Comparison of ENCODE assay signal across 15 cellular contexts in the genomic region with DNA sequence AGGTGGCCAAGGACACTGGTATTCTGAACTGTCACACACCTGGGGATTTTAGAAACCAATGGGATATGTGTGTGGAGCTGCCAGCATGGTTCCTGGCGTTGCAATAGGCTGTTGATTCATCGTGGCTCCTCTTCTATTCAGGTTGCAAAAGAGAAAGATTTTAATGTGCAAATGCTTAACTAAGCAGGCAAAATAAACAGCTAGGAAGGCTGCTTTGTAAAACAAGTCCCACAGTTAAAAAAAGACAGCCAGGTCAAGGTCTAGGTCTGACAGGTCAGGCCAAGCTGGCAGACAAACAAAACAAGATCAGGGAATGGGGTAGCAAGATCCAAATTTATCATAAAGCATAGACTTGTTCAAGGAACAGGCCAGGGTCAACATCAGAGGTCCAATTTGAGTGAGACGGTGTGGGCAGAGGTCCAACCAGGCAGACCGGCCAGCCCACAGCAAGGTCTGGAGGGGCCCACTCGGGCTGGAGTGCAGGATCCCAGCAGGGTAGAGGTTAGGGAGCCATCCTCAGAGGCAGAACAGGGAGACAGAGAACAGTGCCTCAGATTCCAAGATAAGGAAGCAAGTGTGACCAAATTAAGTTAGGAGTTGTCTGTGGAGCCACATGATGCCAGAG. TPM values are rescaled to one million over a fixed set of nuclear protein-coding genes. Genes with fewer than 3 reads are reported as not detected.
DNase-seq lines count a peak whose midpoint lies in the region; ATAC-seq and TF ChIP-seq lines count a peak whose summit lies in the region.
"Had no signal": no experiment of that assay in that cellular context is flagged by ENCODE, and none has a peak within 500 bp of the region (broad histone marks: within the 10 kb centered on the region; RNA-seq: fewer than 3 reads in every experiment).

No MANE protein-coding gene starts in this region.

- dilution Hi-C loops in IMR-90 (cut with HindIII; ENCODE audit: low sequenced_read_pairs, unreplicated experiment) = no loop called here

- DNase-seq in IMR-90 = no peak
- DNase-seq in islet precursor cell = peak; percentile 14
- peak; percentile 34 to 73 (median 62) for DNase-seq in right lobe of liver
- no peak for DNase-seq in spleen
- no peak for DNase-seq in activated T-cell treated with anti-CD3 and anti-CD28 coated beads, Interleukin-2, amount 50 U/mL, for 72 hours
- no peak for DNase-seq in neuronal stem cell (ENCODE audit: low spot score)
- DNase-seq: AML-193; CD4-positive, CD25-positive, alpha-beta regulatory T cell; DMS53; H7 had no signal

- in situ Hi-C loops in IMR-90 (cut with MboI; ENCODE audit: low sequenced_read_pairs) = no loop called here

- H3K4ac ChIP-seq in IMR-90 (ENCODE audit: low read depth, low read length) (no peak overlapping the region), neuronal stem cell (ENCODE audit: low read length) (no peak overlapping the region)

- H3K79me1 ChIP-seq in IMR-90 (ENCODE audit: low read depth in 1 of 2, low read length in 2 of 2) = no peaks in the 10 kb centered on the region
- no peaks in the 10 kb centered on the region for H3K79me1 ChIP-seq in neuronal stem cell (ENCODE audit: low read depth, low read length)

- H3K18ac ChIP-seq in IMR-90 (ENCODE audit: low read depth, low read length) = 0 out of 2 replicates have a peak overlapping the region, but pooled peaks have one; percentile 26
- no peak overlapping the region for H3K18ac ChIP-seq in neuronal stem cell (ENCODE audit: low read length)

- H2BK12ac ChIP-seq in neuronal stem cell (ENCODE audit: low read length) = no peak overlapping the region

- H2AK5ac ChIP-seq in IMR-90 (ENCODE audit: low read depth, low read length) (peak overlapping the region; percentile 3; the same call in 1 of the 2 replicates), neuronal stem cell (ENCODE audit: low read depth, low read length) (no peak overlapping the region)

- intact Hi-C loops in IMR-90 (cut with micrococcal nuclease) = no loop called here
- intact Hi-C loops in right lobe of liver (cut with DNase I) = no loop called here
- intact Hi-C loops in spleen (cut with DNase I; ENCODE audit: low total_unique reads) = no loop called here

- H4K8ac ChIP-seq in IMR-90 (ENCODE audit: low read depth in 2 of 2, low read length in 2 of 2) (no peak overlapping the region), neuronal stem cell (ENCODE audit: low read depth, low read length) (no peak overlapping the region)

- H3K4me1 ChIP-seq in IMR-90 (ENCODE audit: control insufficient read depth, insufficient read depth, low read length) = peaks cover 13% of the 10 kb centered on the region
- peaks cover 0 to 59% (median 24%) of the 10 kb centered on the region in 4 donors for H3K4me1 ChIP-seq in right lobe of liver
- H3K4me1 ChIP-seq in spleen = no peaks in the 10 kb centered on the region
- H3K4me1 ChIP-seq in neuronal stem cell (ENCODE audit: control insufficient read depth in 2 of 2, insufficient read depth in 1 of 2, low read depth in 1 of 2, low read length in 2 of 2) = peaks cover 0 to 2% of the 10 kb centered on the region in 2 donors
- H3K4me1 ChIP-seq: BLaER1 had no signal

- CTCF ChIA-PET in IMR-90 (lab: Yijun Ruan, JAX) = no interaction called here

- H3K4me3 ChIP-seq in IMR-90 (ENCODE audit: insufficient read depth, low read depth, low read length) (no peak overlapping the region), right lobe of liver (no peak overlapping the region), spleen (no peak overlapping the region), neuronal stem cell (ENCODE audit: low read length in 2 of 2) (no peak overlapping the region)
- H3K4me3 ChIP-seq: BLaER1, GM23338 had no signal

- H4K91ac ChIP-seq in IMR-90 (ENCODE audit: insufficient read depth, low read depth, low read length) (no peak overlapping the region), neuronal stem cell (ENCODE audit: low read depth, low read length, poor library complexity) (no peak overlapping the region)

- no peaks in the 10 kb centered on the region for H3K9me3 Mint-ChIP-seq in stimulated activated memory B cell treated with anti-CD40 and anti-IgM and Interleukin-4, amounts not matched to agents 10 μg/mL and 1 μg/mL and 100 μg/mL, for 72 hours
- no peaks in the 10 kb centered on the region for H3K9me3 Mint-ChIP-seq in activated T-cell treated with anti-CD3 and anti-CD28 coated beads, Interleukin-2, amount 50 U/mL, for 72 hours
- H3K9me3 Mint-ChIP-seq: GM23338 had no signal

- ATAC-seq in IMR-90 (ENCODE audit: low read depth) (no peak), right lobe of liver (peak; percentile 69 to 82 (median 72)), HG03378 (IDR thresholded peaks at IDR 0.05; ENCODE audit: unreplicated experiment) (no peak)
- ATAC-seq in stimulated activated memory B cell treated with anti-CD40 and anti-IgM and Interleukin-4, amounts not matched to agents 10 μg/mL and 1 μg/mL and 100 μg/mL, for 72 hours = peak; percentile 32
- no peak for ATAC-seq in activated T-cell treated with anti-CD3 and anti-CD28 coated beads, Interleukin-2, amount 50 U/mL, for 72 hours (replicated peaks in 1 of 2)

- H3K27ac ChIP-seq in IMR-90 (ENCODE audit: insufficient read depth, low read length) (no peak overlapping the region), right lobe of liver (peak overlapping the region in 2 of 3 donors; percentile 77 to 80), spleen (no peak overlapping the region), neuronal stem cell (replicated peaks; ENCODE audit: low read length) (no peak overlapping the region)
- H3K27ac ChIP-seq: 22Rv1, BLaER1 had no signal

- no peak overlapping the region for H2BK5ac ChIP-seq in IMR-90 (ENCODE audit: low read depth, low read length, poor library complexity, severe bottlenecking)
- no peak overlapping the region for H2BK5ac ChIP-seq in neuronal stem cell (ENCODE audit: low read length)

- H3K9ac ChIP-seq in IMR-90 (ENCODE audit: low read depth, low read length) (no peak overlapping the region), neuronal stem cell (ENCODE audit: low read depth, low read length, poor library complexity) (no peak overlapping the region)
- H3K9ac ChIP-seq: BLaER1 had no signal

- H3K56ac ChIP-seq in IMR-90 (ENCODE audit: extremely low read depth, insufficient read depth, low read length) = no peak overlapping the region

- no peaks in the 10 kb centered on the region for H3K27me3 Mint-ChIP-seq in stimulated activated memory B cell treated with anti-CD40 and anti-IgM and Interleukin-4, amounts not matched to agents 10 μg/mL and 1 μg/mL and 100 μg/mL, for 72 hours
- no peaks in the 10 kb centered on the region for H3K27me3 Mint-ChIP-seq in activated T-cell treated with anti-CD3 and anti-CD28 coated beads, Interleukin-2, amount 50 U/mL, for 72 hours (ENCODE audit: low read depth)

- H2BK20ac ChIP-seq in IMR-90 (ENCODE audit: low read depth, low read length) = no peak overlapping the region

- no peaks in the 10 kb centered on the region for H3K4me1 Mint-ChIP-seq in stimulated activated memory B cell treated with anti-CD40 and anti-IgM and Interleukin-4, amounts not matched to agents 10 μg/mL and 1 μg/mL and 100 μg/mL, for 72 hours
- H3K4me1 Mint-ChIP-seq in activated T-cell treated with anti-CD3 and anti-CD28 coated beads, Interleukin-2, amount 50 U/mL, for 72 hours (ENCODE audit: low read depth) = no peaks in the 10 kb centered on the region
- H3K4me1 Mint-ChIP-seq: CD4-positive, CD25-positive, alpha-beta regulatory T cell had no signal

- H2BK15ac ChIP-seq in IMR-90 (ENCODE audit: low read depth, low read length) (no peak overlapping the region), neuronal stem cell (ENCODE audit: low read length) (no peak overlapping the region)

- H3K9me3 ChIP-seq in IMR-90 (ENCODE audit: control insufficient read depth, insufficient read depth, low read length) (no peaks in the 10 kb centered on the region), right lobe of liver (no peaks in the 10 kb centered on the region), spleen (no peaks in the 10 kb centered on the region), neuronal stem cell (replicated peaks in 1 of 2; ENCODE audit: control insufficient read depth in 2 of 2, insufficient read depth in 1 of 2, low read depth in 1 of 2, low read length in 2 of 2) (no peaks in the 10 kb centered on the region)
- H3K9me3 ChIP-seq: BLaER1 had no signal

- no peak overlapping the region for H2AK9ac ChIP-seq in IMR-90 (replicated peaks; ENCODE audit: low read depth, low read length, poor library complexity)

- TF ChIP-seq CTCF in IMR-90 (conservative IDR thresholded peaks at IDR 0.05; ENCODE audit: low read depth, low read length) (no peak), right lobe of liver (IDR thresholded peaks at IDR 0.05) (no peak), spleen (IDR thresholded peaks at IDR 0.05 in 8 of 11, conservative IDR thresholded peaks at IDR 0.05 in 3 of 11) (no peak)

- H2AFZ ChIP-seq in IMR-90 (replicated peaks; ENCODE audit: low read length, poor library complexity) (no peak overlapping the region), neuronal stem cell (ENCODE audit: low read length) (no peak overlapping the region)
- H2AFZ ChIP-seq: GM23338 had no signal

- no peak overlapping the region for H3K14ac ChIP-seq in IMR-90 (replicated peaks; ENCODE audit: low read depth, low read length)
- H3K14ac ChIP-seq in neuronal stem cell (ENCODE audit: low read length) = no peak overlapping the region

- no peak overlapping the region for H3K4me2 ChIP-seq in IMR-90 (ENCODE audit: low read depth, low read length)
- no peak overlapping the region for H3K4me2 ChIP-seq in neuronal stem cell (ENCODE audit: insufficient read depth, low read length, poor library complexity, severe bottlenecking)
- H3K4me2 ChIP-seq: BLaER1, GM23338 had no signal

- no peak overlapping the region for H3K27ac Mint-ChIP-seq in stimulated activated memory B cell treated with anti-CD40 and anti-IgM and Interleukin-4, amounts not matched to agents 10 μg/mL and 1 μg/mL and 100 μg/mL, for 72 hours
- H3K27ac Mint-ChIP-seq in activated T-cell treated with anti-CD3 and anti-CD28 coated beads, Interleukin-2, amount 50 U/mL, for 72 hours = no peak overlapping the region
- H3K27ac Mint-ChIP-seq: GM23338 had no signal

- no peak overlapping the region for H3K4me3 Mint-ChIP-seq in stimulated activated memory B cell treated with anti-CD40 and anti-IgM and Interleukin-4, amounts not matched to agents 10 μg/mL and 1 μg/mL and 100 μg/mL, for 72 hours
- H3K4me3 Mint-ChIP-seq in activated T-cell treated with anti-CD3 and anti-CD28 coated beads, Interleukin-2, amount 50 U/mL, for 72 hours = no peak overlapping the region
- H3K4me3 Mint-ChIP-seq: CD4-positive, CD25-positive, alpha-beta regulatory T cell; GM23338 had no signal

- WGBS in IMR-90 (ENCODE audit: extremely low coverage in 2 of 2, insufficient read length in 1 of 2), 2 experiments = 69% methylated on average over 2 of the region's 5 CpGs; no CpG with 5 or more reads in 1 of the 2 experiments
- 21% methylated on average over 5 of the region's 5 CpGs for WGBS in right lobe of liver (ENCODE audit: insufficient coverage, low coverage, low lambda C conversion rate, missing lambda C conversion rate)
- 71 to 84% (median 75%) methylated on average over 5 of the region's 5 CpGs for WGBS in spleen, 5 donors
- WGBS in neuronal stem cell (ENCODE audit: extremely low coverage in 2 of 2, insufficient read length in 2 of 2, insufficient replicate concordance in 1 of 2), 2 donors = no CpG with 5 or more reads among the region's 5 CpGs

- H4K5ac ChIP-seq in IMR-90 (ENCODE audit: low read depth, low read length) = no peak overlapping the region

- BruUV-seq in IMR-90 (replicated peaks; lab: Mats Ljungman, UMichigan) = no TSS peak

- peaks cover 11% of the 10 kb centered on the region for H3K9me1 ChIP-seq in IMR-90 (ENCODE audit: insufficient read depth, low read length)

- no peaks in the 10 kb centered on the region for H3K36me3 ChIP-seq in IMR-90 (ENCODE audit: control insufficient read depth, insufficient read depth, low read length)
- no peaks in the 10 kb centered on the region for H3K36me3 ChIP-seq in right lobe of liver
- H3K36me3 ChIP-seq in spleen = no peaks in the 10 kb centered on the region
- no peaks in the 10 kb centered on the region for H3K36me3 ChIP-seq in neuronal stem cell (replicated peaks in 1 of 2; ENCODE audit: control insufficient read depth in 2 of 2, insufficient read depth in 2 of 2, low read length in 2 of 2)
- H3K36me3 ChIP-seq: BLaER1 had no signal

- H3K36me3 Mint-ChIP-seq in stimulated activated memory B cell treated with anti-CD40 and anti-IgM and Interleukin-4, amounts not matched to agents 10 μg/mL and 1 μg/mL and 100 μg/mL, for 72 hours = no peaks in the 10 kb centered on the region
- no peaks in the 10 kb centered on the region for H3K36me3 Mint-ChIP-seq in activated T-cell treated with anti-CD3 and anti-CD28 coated beads, Interleukin-2, amount 50 U/mL, for 72 hours (ENCODE audit: insufficient read depth in 2 of 2)
- H3K36me3 Mint-ChIP-seq: CD4-positive, CD25-positive, alpha-beta regulatory T cell had no signal

- H2BK120ac ChIP-seq in IMR-90 (ENCODE audit: low read depth, low read length) (no peak overlapping the region), neuronal stem cell (ENCODE audit: low read depth, low read length) (no peak overlapping the region)

- H3K23ac ChIP-seq in IMR-90 (ENCODE audit: low read depth, low read length) = 0 out of 2 replicates have a peak overlapping the region, but pooled peaks have one; percentile 3
- no peak overlapping the region for H3K23ac ChIP-seq in neuronal stem cell (ENCODE audit: low read depth, low read length, poor library complexity)

- POLR2A ChIA-PET in IMR-90 (lab: Charles Lee; ENCODE audit: unreplicated experiment) = interaction anchor here (0.5 kb wide), 1 partner anchor 8 kb away, joined by 8 read pairs; no protein-coding TSS in a partner anchor

- H4K20me1 ChIP-seq in IMR-90 (ENCODE audit: insufficient read depth, low read length) = no peaks in the 10 kb centered on the region; the same call in 1 of the 2 replicates
- H4K20me1 ChIP-seq: BLaER1 had no signal

- TF ChIP-seq POLR2A in IMR-90 (IDR thresholded peaks at IDR 0.05; ENCODE audit: low read depth, low read length) (no peak), right lobe of liver (IDR thresholded peaks at IDR 0.05) (no peak), spleen (IDR thresholded peaks at IDR 0.05) (no peak)

- H3K27me3 ChIP-seq in IMR-90 (ENCODE audit: control insufficient read depth, insufficient read depth, low read length) (no peaks in the 10 kb centered on the region), right lobe of liver (no peaks in the 10 kb centered on the region), spleen (replicated peaks in 1 of 7) (no peaks in the 10 kb centered on the region), neuronal stem cell (ENCODE audit: control insufficient read depth in 3 of 3, insufficient read depth in 3 of 3, low read depth in 1 of 3, low read length in 3 of 3) (no peaks in the 10 kb centered on the region)
- H3K27me3 ChIP-seq: BLaER1 had no signal

- no peak for TF ChIP-seq RAD21 in IMR-90 (IDR thresholded peaks at IDR 0.05; ENCODE audit: low read length)

RNA-seq across cellular contexts. Expression of a gene that starts 45.6 kb away (rescaled TPM):
- total RNA-seq in IMR-90 (2012; rRNA removed) (19.5 and 90.5 TPM in 2 replicates), right lobe of liver (100 to 1,000 TPM in 3 of 6 experiments, 10 to 100 TPM in 3; 52.5 to 124 (median 94.9) TPM), spleen (100 to 1,000 TPM; 166 to 262 (median 199) TPM)
- polyA plus RNA-seq in IMR-90 (2012; rRNA removed) (117 and 155 TPM in 2 replicates), spleen (100 to 1,000 TPM; 157 to 252 (median 231) TPM)
- polyA plus RNA-seq in IMR-90 (2012; cell fraction: cytosol; rRNA removed) = 3.1 and 6.0 TPM in 2 replicates
- 4.2 and 27.6 TPM in 2 replicates for polyA plus RNA-seq in IMR-90 (2012; cell fraction: nucleus; rRNA removed; ENCODE audit: low replicate concordance)
- total RNA-seq in activated T-cell treated with anti-CD3 and anti-CD28 coated beads, Interleukin-2, amount 50 U/mL, for 72 hours = 100 to 1,000 TPM; 362 to 383 TPM
- polyA plus RNA-seq in neuronal stem cell (2013, experiment 1 of 2) = 613 TPM
- polyA plus RNA-seq in neuronal stem cell (2013, experiment 2 of 2) = 623 TPM

Comparison
In these comparisons a context has a peak if more than half of its experiments do, and no peak if none do; other contexts are left out.
1. ATAC-seq: peak in right lobe of liver (4 of 4) and stimulated activated memory B cell treated with anti-CD40 and anti-IgM and Interleukin-4, amounts not matched to agents 10 μg/mL and 1 μg/mL and 100 μg/mL, for 72 hours (single experiment); none in IMR-90 (single experiment), HG03378 (single experiment) and activated T-cell treated with anti-CD3 and anti-CD28 coated beads, Interleukin-2, amount 50 U/mL, for 72 hours (0 of 2).
2. DNase-seq: peak in islet precursor cell (single experiment) and right lobe of liver (3 of 3); none in IMR-90 (single experiment), spleen (single experiment), activated T-cell treated with anti-CD3 and anti-CD28 coated beads, Interleukin-2, amount 50 U/mL, for 72 hours (0 of 2) and neuronal stem cell (single experiment).
3. H3K27ac ChIP-seq: peak in right lobe of liver (2 of 3); none in IMR-90 (single experiment), spleen (0 of 8) and neuronal stem cell (single experiment).